8 cellular contexts compared by ENCODE assay signal in the genomic region with DNA sequence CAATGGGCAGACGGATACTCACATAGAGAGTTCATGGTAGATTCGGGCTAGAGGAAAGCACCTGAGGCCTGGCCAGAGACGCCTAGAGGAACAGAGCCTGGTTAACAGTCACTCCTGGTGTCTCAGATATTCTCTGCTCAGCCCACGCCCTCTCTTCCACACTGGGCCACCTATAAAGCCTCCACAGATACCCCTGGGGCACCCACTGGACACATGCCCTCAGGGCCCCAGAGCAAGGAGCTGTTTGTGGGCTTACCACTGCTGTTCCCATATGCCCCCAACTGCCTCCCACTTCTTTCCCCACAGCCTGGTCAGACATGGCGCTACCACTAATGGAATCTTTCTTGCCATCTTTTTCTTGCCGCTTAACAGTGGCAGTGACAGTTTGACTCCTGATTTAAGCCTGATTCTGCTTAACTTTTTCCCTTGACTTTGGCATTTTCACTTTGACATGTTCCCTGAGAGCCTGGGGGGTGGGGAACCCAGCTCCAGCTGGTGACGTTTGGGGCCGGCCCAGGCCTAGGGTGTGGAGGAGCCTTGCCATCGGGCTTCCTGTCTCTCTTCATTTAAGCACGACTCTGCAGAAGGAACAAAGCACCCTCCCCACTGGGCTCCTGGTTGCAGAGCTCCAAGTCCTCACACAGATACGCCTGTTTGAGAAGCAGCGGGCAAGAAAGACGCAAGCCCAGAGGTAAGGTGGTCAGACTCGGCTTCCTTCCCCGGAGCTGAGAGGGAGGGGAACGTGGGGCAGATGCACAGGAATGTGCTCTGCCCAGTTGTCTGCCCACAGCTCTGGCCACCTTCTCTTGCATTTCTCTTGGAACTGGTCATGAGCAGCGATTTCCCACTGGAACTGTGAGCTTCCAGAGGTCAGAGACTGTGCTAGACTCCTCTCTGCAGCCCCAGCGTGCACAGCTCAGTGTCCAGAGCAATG. TPM values are rescaled to one million over a fixed set of nuclear protein-coding genes. Genes with fewer than 3 reads are reported as not detected.
DNase-seq lines count a peak whose midpoint lies in the region; TF ChIP-seq lines count a peak whose summit lies in the region.

A gene (plus strand): TSS at position 557 of the 934 bp plus-strand sequence. CDS start 10,611 bp downstream, outside the sequence.

- TF ChIP-seq CTCF in ascending aorta (IDR thresholded peaks at IDR 0.05) (no peak), tibial artery (IDR thresholded peaks at IDR 0.05) (no peak)

- H3K9me2 ChIP-seq in Karpas-422 (replicated peaks; ENCODE audit: insufficient read depth, low read length): no peaks in the 10 kb centered on the region

- peak within 1 kb of the TSS in 1 of 2 donors; percentile 42 for H3K4me3 ChIP-seq in ascending aorta
- peak within 1 kb of the TSS; percentile 22 for H3K4me3 ChIP-seq in mucosa of stomach (ENCODE audit: low read length)
- peak within 1 kb of the TSS; percentile 12 to 15 for H3K4me3 ChIP-seq in tibial artery
- H3K4me3 ChIP-seq in Karpas-422 (ENCODE audit: low read length): no peak within 1 kb of the TSS

- intact Hi-C loops in ascending aorta (cut with DNase I): no loop called here
- intact Hi-C loops in tibial artery (cut with DNase I; ENCODE audit: low total_unique reads): no loop called here

- H3K9me3 ChIP-seq in ascending aorta (no peaks in the 10 kb centered on the region), mucosa of stomach (ENCODE audit: control insufficient read depth, low read length) (no peaks in the 10 kb centered on the region), tibial artery (no peaks in the 10 kb centered on the region), Karpas-422 (ENCODE audit: low read length) (no peaks in the 10 kb centered on the region)

- H3K9ac ChIP-seq in mucosa of stomach (ENCODE audit: low read length): peak within 1 kb of the TSS; percentile 18
- no peak within 1 kb of the TSS for H3K9ac ChIP-seq in Karpas-422 (ENCODE audit: low read length)

- H3K27ac ChIP-seq in ascending aorta (peak within 1 kb of the TSS in 1 of 2 donors; percentile 47), tibial artery (no peak within 1 kb of the TSS), Karpas-422 (ENCODE audit: low read length) (no peak within 1 kb of the TSS)

- DNase-seq in T-helper 1 cell (peak; percentile 40 to 90 (median 55)), ascending aorta (ENCODE audit: low spot score in 2 of 2) (peak; percentile 51 to 77), tibial artery (peak; percentile 76 to 78), NCI-H774 (lab: John Stamatoyannopoulos, UW) (no peak), middle frontal gyrus (ENCODE audit: extremely low spot score, low spot score) (no peak), COR-L47 (lab: John Stamatoyannopoulos, UW) (no peak), Karpas-422 (no peak)

- no peaks in the 10 kb centered on the region for H3K4me1 ChIP-seq in ascending aorta
- H3K4me1 ChIP-seq in mucosa of stomach (ENCODE audit: control insufficient read depth, insufficient read depth, low read length): no peaks in the 10 kb centered on the region
- H3K4me1 ChIP-seq in tibial artery: no peaks in the 10 kb centered on the region
- peaks cover 13% of the 10 kb centered on the region for H3K4me1 ChIP-seq in Karpas-422 (ENCODE audit: low read length)

- H4K20me1 ChIP-seq in Karpas-422 (ENCODE audit: insufficient read depth, low read depth, low read length): no peaks in the 10 kb centered on the region

- H3K27me3 ChIP-seq in ascending aorta (no peaks in the 10 kb centered on the region), mucosa of stomach (ENCODE audit: control insufficient read depth, insufficient read depth, low read length) (peaks cover 8% of the 10 kb centered on the region), tibial artery (no peaks in the 10 kb centered on the region), Karpas-422 (ENCODE audit: low read length) (no peaks in the 10 kb centered on the region)

- no peak within 1 kb of the TSS for H2AFZ ChIP-seq in Karpas-422 (ENCODE audit: low read length)

- no peak within 1 kb of the TSS for H3K4me2 ChIP-seq in Karpas-422 (ENCODE audit: low read depth, low read length, poor library complexity, severe bottlenecking)

- H3K36me3 ChIP-seq in ascending aorta (no peaks in the 10 kb centered on the region), mucosa of stomach (ENCODE audit: control insufficient read depth, insufficient read depth, low read length) (no peaks in the 10 kb centered on the region), tibial artery (no peaks in the 10 kb centered on the region), Karpas-422 (ENCODE audit: insufficient read depth, low read length) (no peaks in the 10 kb centered on the region)

- no peaks in the 10 kb centered on the region for H3K79me2 ChIP-seq in Karpas-422 (ENCODE audit: low read length)

RNA-seq across cellular contexts. Expression of the gene that starts here (rescaled TPM):
- 2.6 TPM for total RNA-seq in ascending aorta
- total RNA-seq in Karpas-422 (2014; rRNA removed; shearing (Covaris generic); ENCODE audit: low replicate concordance): not detected in 2 replicates

Comparison
In these comparisons a context has a peak if more than half of its experiments do, and no peak if none do; other contexts are left out.
1. DNase-seq: peak in T-helper 1 cell (5 of 5), ascending aorta (2 of 2) and tibial artery (2 of 2); none in NCI-H774 (single experiment), middle frontal gyrus (single experiment), COR-L47 (single experiment) and Karpas-422 (single experiment).